Comparison of ENCODE assay signal across 19 cellular contexts in genomic region chr19:19107663-19108062, GRCh38.
"Had no signal": no experiment of that assay in that cellular context is flagged by ENCODE, and none has a peak within 500 bp of the region (broad histone marks: within the 10 kb centered on the region; RNA-seq: fewer than 3 reads in every experiment).

No MANE protein-coding gene starts in this region.

- H3K4me3 Mint-ChIP-seq: activated CD4-positive, alpha-beta memory T cell treated with anti-CD3 and anti-CD28 coated beads for 36 hours; activated naive CD4-positive, alpha-beta T cell treated with anti-CD3 and anti-CD28 coated beads, Interleukin-2, amount 10 ng/mL, durations not matched to agents 7 days and 5 days; activated T-cell treated with anti-CD3 and anti-CD28 coated beads, Interleukin-2, amount 50 U/mL, for 72 hours; memory B cell; nephron progenitor cell; stimulated activated naive CD8-positive, alpha-beta T cell treated with anti-CD3 and anti-CD28 coated beads, Interleukin-15, amount 100 ng/mL, for 72 hours; T-helper 1 cell treated with Interleukin-12 subunit alpha and Interleukin-12 subunit beta and Interleukin-4 antibody, amounts not matched to agents 30 μg/mL and 1 μg/mL, for 36 hours had no signal

- H3K9me3 Mint-ChIP-seq: activated CD4-positive, alpha-beta memory T cell treated with anti-CD3 and anti-CD28 coated beads for 36 hours; activated naive CD4-positive, alpha-beta T cell treated with anti-CD3 and anti-CD28 coated beads, Interleukin-2, amount 10 ng/mL, durations not matched to agents 7 days and 5 days; activated T-cell treated with anti-CD3 and anti-CD28 coated beads, Interleukin-2, amount 50 U/mL, for 72 hours; memory B cell; nephron progenitor cell; stimulated activated naive CD8-positive, alpha-beta T cell treated with anti-CD3 and anti-CD28 coated beads, Interleukin-15, amount 100 ng/mL, for 72 hours; T-helper 1 cell treated with Interleukin-12 subunit alpha and Interleukin-12 subunit beta and Interleukin-4 antibody, amounts not matched to agents 30 μg/mL and 1 μg/mL, for 36 hours had no signal

- ATAC-seq: activated T-cell treated with anti-CD3 and anti-CD28 coated beads, Interleukin-2, amount 50 U/mL, for 72 hours; mucosa of descending colon; right cardiac atrium; stimulated activated naive CD8-positive, alpha-beta T cell treated with anti-CD3 and anti-CD28 coated beads, Interleukin-15, amount 100 ng/mL, for 72 hours had no signal

- H3K4me1 Mint-ChIP-seq: activated naive CD4-positive, alpha-beta T cell treated with anti-CD3 and anti-CD28 coated beads, Interleukin-2, amount 10 ng/mL, durations not matched to agents 7 days and 5 days had no signal

- H3K27ac Mint-ChIP-seq: activated CD4-positive, alpha-beta memory T cell treated with anti-CD3 and anti-CD28 coated beads for 36 hours; activated naive CD4-positive, alpha-beta T cell treated with anti-CD3 and anti-CD28 coated beads, Interleukin-2, amount 10 ng/mL, durations not matched to agents 7 days and 5 days; activated T-cell treated with anti-CD3 and anti-CD28 coated beads, Interleukin-2, amount 50 U/mL, for 72 hours; memory B cell; nephron progenitor cell; T-helper 1 cell treated with Interleukin-12 subunit alpha and Interleukin-12 subunit beta and Interleukin-4 antibody, amounts not matched to agents 30 μg/mL and 1 μg/mL, for 36 hours had no signal

- H3K27me3 ChIP-seq: tibial artery had no signal

- H3K79me2 ChIP-seq: parathyroid adenoma had no signal

- H3K27ac ChIP-seq: parathyroid adenoma, tibial artery had no signal

- DNase-seq: activated CD4-positive, alpha-beta memory T cell treated with anti-CD3 and anti-CD28 coated beads for 36 hours; activated CD4-positive, alpha-beta T cell treated with anti-CD3 and anti-CD28 coated beads for 4 hours; activated CD4-positive, CD25-positive, alpha-beta regulatory T cell; activated effector memory CD4-positive, alpha-beta T cell treated with anti-CD3 and anti-CD28 coated beads, Interleukin-2, amount 50 U/mL, for 16 hours; activated naive CD4-positive, alpha-beta T cell treated with anti-CD3 and anti-CD28 coated beads, Interleukin-2, amount 10 ng/mL, durations not matched to agents 7 days and 5 days; activated T-cell treated with anti-CD3 and anti-CD28 coated beads, Interleukin-2, amount 50 U/mL, for 72 hours; foreskin melanocyte; glutamatergic neuron; hippocampal formation; mucosa of descending colon; nephron progenitor cell; right cardiac atrium; stimulated activated CD4-positive, alpha-beta T cell treated with anti-CD3 and anti-CD28 coated beads, Interleukin-12 subunit alpha, Interleukin-12 subunit beta, amount 100 ng/mL, for 4 hours; stimulated activated CD4-positive, alpha-beta T cell treated with anti-CD3 and anti-CD28 coated beads, Interleukin-4, amount 100 ng/mL, for 4 hours; stimulated activated naive CD8-positive, alpha-beta T cell treated with anti-CD3 and anti-CD28 coated beads, Interleukin-15, amount 100 ng/mL, for 72 hours; tibial artery had no signal

- H2AFZ ChIP-seq: parathyroid adenoma had no signal

- H3K36me3 Mint-ChIP-seq: activated CD4-positive, alpha-beta memory T cell treated with anti-CD3 and anti-CD28 coated beads for 36 hours; activated naive CD4-positive, alpha-beta T cell treated with anti-CD3 and anti-CD28 coated beads, Interleukin-2, amount 10 ng/mL, durations not matched to agents 7 days and 5 days had no signal

- H3K4me1 ChIP-seq: parathyroid adenoma had no signal

- H3K9me3 ChIP-seq: mucosa of descending colon, tibial artery had no signal

- H3K27me3 Mint-ChIP-seq: activated CD4-positive, alpha-beta memory T cell treated with anti-CD3 and anti-CD28 coated beads for 36 hours; activated naive CD4-positive, alpha-beta T cell treated with anti-CD3 and anti-CD28 coated beads, Interleukin-2, amount 10 ng/mL, durations not matched to agents 7 days and 5 days; memory B cell; stimulated activated naive CD8-positive, alpha-beta T cell treated with anti-CD3 and anti-CD28 coated beads, Interleukin-15, amount 100 ng/mL, for 72 hours had no signal

- H3K4me3 ChIP-seq: mucosa of descending colon, tibial artery had no signal
